Comparison of ENCODE assay signal across 30 cellular contexts in the genomic region with DNA sequence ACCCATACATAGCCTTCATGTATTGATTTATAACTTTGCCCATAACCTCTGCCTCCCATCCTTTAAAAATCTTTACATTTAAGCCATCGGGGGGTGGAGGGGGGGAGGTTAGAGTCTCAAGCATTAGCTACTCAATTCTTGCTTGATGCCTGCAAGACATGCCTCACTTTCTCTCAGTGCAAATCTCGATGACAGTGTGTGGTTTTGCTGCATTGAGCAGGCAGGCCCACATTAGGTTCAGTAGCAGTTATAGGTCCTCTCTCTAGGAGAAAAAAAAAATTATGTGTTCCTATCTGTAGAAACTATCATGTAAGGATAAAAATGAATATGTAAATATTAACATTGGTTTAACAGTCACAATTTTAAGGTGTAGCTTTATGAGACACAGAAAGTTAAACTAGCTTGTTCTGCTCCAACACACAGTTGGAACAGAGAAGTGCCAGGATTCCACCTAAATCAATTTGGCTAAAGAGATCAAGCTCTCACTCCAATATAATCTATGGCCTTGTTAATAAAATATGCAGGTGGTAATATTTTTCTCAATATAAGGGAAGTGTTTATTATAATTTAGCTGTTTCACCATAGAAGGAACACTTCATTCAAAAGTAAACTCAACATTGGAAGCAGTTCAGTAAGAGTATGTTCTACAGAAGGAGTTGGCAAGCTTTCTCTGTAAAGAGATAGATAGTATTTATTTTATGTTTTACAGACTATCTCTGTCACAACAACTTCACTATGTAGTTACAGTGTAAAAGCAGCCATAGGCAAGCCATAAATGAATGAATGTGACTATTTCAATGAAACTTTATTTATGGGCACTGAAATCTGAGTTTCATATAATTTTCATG.
"Had no signal": no experiment of that assay in that cellular context is flagged by ENCODE, and none has a peak within 500 bp of the region (broad histone marks: within the 10 kb centered on the region; RNA-seq: fewer than 3 reads in every experiment).

No MANE protein-coding gene starts in this region.

- H3K27me3 Mint-ChIP-seq: activated naive CD8-positive, alpha-beta T cell treated with anti-CD3 and anti-CD28 coated beads for 36 hours; stimulated activated naive CD8-positive, alpha-beta T cell treated with anti-CD3 and anti-CD28 coated beads, Interleukin-15, Interleukin-2, amounts not matched to agents 100 ng/mL and 50 ng/mL, for 24 hours had no signal

- H3K27ac ChIP-seq: adrenal gland, body of pancreas, colonic mucosa, epithelial cell of prostate, esophagus squamous epithelium, lower lobe of right lung, neutrophil, right lobe of liver, skin epidermis, thoracic aorta, upper lobe of left lung, vagina had no signal

- H3K27me3 ChIP-seq: adrenal gland, body of pancreas, colonic mucosa, esophagus squamous epithelium, neutrophil, right lobe of liver, upper lobe of left lung, vagina had no signal

- H3K9me3 Mint-ChIP-seq: activated naive CD8-positive, alpha-beta T cell treated with anti-CD3 and anti-CD28 coated beads for 36 hours had no signal

- H3K9me3 ChIP-seq: adrenal gland, body of pancreas, colonic mucosa, esophagus squamous epithelium, lower lobe of right lung, neutrophil, right lobe of liver, thoracic aorta, upper lobe of left lung, vagina had no signal

- H3K4me1 Mint-ChIP-seq: activated naive CD8-positive, alpha-beta T cell treated with anti-CD3 and anti-CD28 coated beads for 36 hours; natural killer cell; stimulated activated effector memory CD8-positive, alpha-beta T cell treated with anti-CD3 and anti-CD28 coated beads, Interleukin-12 subunit alpha, Interleukin-12 subunit beta, amount 100 ng/mL, for 72 hours had no signal

- H3K4me3 ChIP-seq: adrenal gland, body of pancreas, colonic mucosa, esophagus squamous epithelium, lower lobe of right lung, right lobe of liver, skin epidermis, thoracic aorta, upper lobe of left lung, vagina had no signal

- H3K36me3 ChIP-seq: adrenal gland, colonic mucosa, esophagus squamous epithelium, lower lobe of right lung, neutrophil, right lobe of liver, thoracic aorta, upper lobe of left lung, vagina had no signal

- DNase-seq: activated CD4-positive, alpha-beta T cell treated with anti-CD3 and anti-CD28 coated beads for 4 hours; activated CD4-positive, alpha-beta T cell treated with anti-CD3 and anti-CD28 coated beads, Interleukin-2, amount 50 U/mL, for 4 hours; activated effector memory CD4-positive, alpha-beta T cell treated with Interleukin-2 at 50 U/mL for 16 hours; activated naive CD4-positive, alpha-beta T cell treated with anti-CD3 and anti-CD28 coated beads for 36 hours; activated naive CD8-positive, alpha-beta T cell treated with anti-CD3 and anti-CD28 coated beads for 36 hours; activated T-cell treated with anti-CD3 and anti-CD28 coated beads for 4 hours; adrenal gland; aorta; cerebellar nuclear complex; effector CD8-positive, alpha-beta T cell; esophagus squamous epithelium; foreskin melanocyte; kidney glomerular epithelial cell; lower lobe of right lung; mesenchymal stem cell; natural killer cell; right lobe of liver; stimulated activated CD4-positive, alpha-beta T cell treated with anti-CD3 and anti-CD28 coated beads, Interleukin-4, amount 100 ng/mL, for 24 hours; upper lobe of left lung had no signal

- H3K4me3 Mint-ChIP-seq: activated naive CD4-positive, alpha-beta T cell treated with anti-CD3 and anti-CD28 coated beads for 36 hours; activated naive CD8-positive, alpha-beta T cell treated with anti-CD3 and anti-CD28 coated beads for 36 hours; natural killer cell; stimulated activated effector memory CD8-positive, alpha-beta T cell treated with anti-CD3 and anti-CD28 coated beads, Interleukin-12 subunit alpha, Interleukin-12 subunit beta, amount 100 ng/mL, for 72 hours; stimulated activated naive CD8-positive, alpha-beta T cell treated with anti-CD3 and anti-CD28 coated beads, Interleukin-15, Interleukin-2, amounts not matched to agents 100 ng/mL and 50 ng/mL, for 24 hours; T-helper 2 cell treated with Interferon-gamma antibody and Interleukin-4, amounts not matched to agents 5 μg/mL and 100 μg/mL, for 36 hours had no signal

- H3K27ac Mint-ChIP-seq: activated naive CD4-positive, alpha-beta T cell treated with anti-CD3 and anti-CD28 coated beads for 36 hours; activated naive CD8-positive, alpha-beta T cell treated with anti-CD3 and anti-CD28 coated beads for 36 hours; natural killer cell; stimulated activated effector memory CD8-positive, alpha-beta T cell treated with anti-CD3 and anti-CD28 coated beads, Interleukin-12 subunit alpha, Interleukin-12 subunit beta, amount 100 ng/mL, for 72 hours; stimulated activated naive CD8-positive, alpha-beta T cell treated with anti-CD3 and anti-CD28 coated beads, Interleukin-15, Interleukin-2, amounts not matched to agents 100 ng/mL and 50 ng/mL, for 24 hours; T-helper 2 cell treated with Interferon-gamma antibody and Interleukin-4, amounts not matched to agents 5 μg/mL and 100 μg/mL, for 36 hours had no signal

- H3K4me1 ChIP-seq: adrenal gland, colonic mucosa, esophagus squamous epithelium, right lobe of liver, vagina had no signal

- ATAC-seq: left lobe of liver; lower lobe of right lung; natural killer cell; right lobe of liver; stimulated activated effector memory CD8-positive, alpha-beta T cell treated with anti-CD3 and anti-CD28 coated beads, Interleukin-12 subunit alpha, Interleukin-12 subunit beta, amount 100 ng/mL, for 72 hours had no signal

- H3K36me3 Mint-ChIP-seq: activated naive CD8-positive, alpha-beta T cell treated with anti-CD3 and anti-CD28 coated beads for 36 hours; natural killer cell; stimulated activated effector memory CD8-positive, alpha-beta T cell treated with anti-CD3 and anti-CD28 coated beads, Interleukin-12 subunit alpha, Interleukin-12 subunit beta, amount 100 ng/mL, for 72 hours had no signal
